Comparison of ENCODE assay signal across 14 cellular contexts in the genomic region with DNA sequence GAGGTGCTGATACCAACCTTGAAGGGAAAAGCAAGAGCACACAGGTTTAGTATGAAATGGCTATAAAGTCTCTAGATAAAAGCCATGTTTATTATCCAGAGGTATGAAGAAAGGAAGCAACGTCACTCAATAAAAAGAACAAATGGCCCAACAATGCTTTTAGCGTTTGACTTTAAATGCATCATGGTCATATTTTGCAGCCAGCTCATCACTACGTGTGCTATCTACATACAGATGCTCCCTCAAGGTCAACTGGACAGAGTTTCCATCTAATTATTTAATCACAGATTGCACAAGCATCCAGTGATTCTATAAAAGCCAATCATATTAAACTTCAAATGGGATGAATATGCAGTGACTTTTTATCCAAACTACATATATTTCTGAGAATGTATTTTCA.
A peak's percentile ranks its signal among the peaks of the same experiment; 100 is the strongest.
DNase-seq lines count a peak whose midpoint lies in the region; ATAC-seq lines count a peak whose summit lies in the region.
"Had no signal": no experiment of that assay in that cellular context is flagged by ENCODE, and none has a peak within 500 bp of the region (broad histone marks: within the 10 kb centered on the region; RNA-seq: fewer than 3 reads in every experiment).

No MANE protein-coding gene starts in this region.

- H3K27ac ChIP-seq in epithelial cell of prostate = peak overlapping the region; percentile 91
- H3K27ac ChIP-seq: BLaER1 treated with 17β-estradiol and CSF1 and Interleukin-3, amounts not matched to agents 10 nM and 100 nM had no signal

- peak; percentile 54 for DNase-seq in EH (ENCODE audit: low read depth)
- DNase-seq in HT1080 (ENCODE audit: low read depth) = peak; percentile 37
- DNase-seq in epithelial cell of prostate (ENCODE audit: low read depth, low spot score) = no peak
- DNase-seq in NCI-H2171 (lab: John Stamatoyannopoulos, UW) = no peak
- no peak for DNase-seq in NCI-H187 (lab: John Stamatoyannopoulos, UW)
- no peak for DNase-seq in activated CD4-positive, CD25-positive, alpha-beta regulatory T cell (lab: John Stamatoyannopoulos, UW)
- DNase-seq: 8988T; Calu3; CD8-positive, alpha-beta T cell; DND-41; GF-D8; H9 had no signal

- no peak for ATAC-seq in HG02798 (IDR thresholded peaks at IDR 0.05; ENCODE audit: poor library complexity, unreplicated experiment)
- ATAC-seq: CD8-positive, alpha-beta T cell had no signal

Comparison
In these comparisons a context has a peak if more than half of its experiments do, and no peak if none do; other contexts are left out.
1. DNase-seq: peak in EH (single experiment) and HT1080 (single experiment); none in epithelial cell of prostate (single experiment), NCI-H2171 (single experiment), NCI-H187 (0 of 2) and activated CD4-positive, CD25-positive, alpha-beta regulatory T cell (0 of 4).